In genomic region chr2:29166237-29166630, GRCh38 we compare ENCODE assay signal across 18 cellular contexts. TPM values are rescaled to one million over a fixed set of nuclear protein-coding genes. Genes with fewer than 3 reads are reported as not detected.
DNase-seq lines count a peak whose midpoint lies in the region; ATAC-seq and TF ChIP-seq lines count a peak whose summit lies in the region.
"Had no signal": no experiment of that assay in that cellular context is flagged by ENCODE, and none has a peak within 500 bp of the region (broad histone marks: within the 10 kb centered on the region; RNA-seq: fewer than 3 reads in every experiment).

No MANE protein-coding gene starts in this region.

- TF ChIP-seq CTCF in 22Rv1 (IDR thresholded peaks at IDR 0.05) (no peak), HEK293 (tag by site-specific recombination; IDR thresholded peaks at IDR 0.05) (no peak), chondrocyte (IDR thresholded peaks at IDR 0.05) (no peak)

- H3K9me3 Mint-ChIP-seq in chondrocyte (ENCODE audit: low read depth) (peaks cover 3% of the 10 kb centered on the region), immature natural killer cell (no peaks in the 10 kb centered on the region)
- H3K9me3 Mint-ChIP-seq: activated CD8-positive, alpha-beta T cell treated with anti-CD3 and anti-CD28 coated beads for 36 hours; activated naive CD8-positive, alpha-beta T cell treated with anti-CD3 and anti-CD28 coated beads, Interleukin-2, amount 10 ng/mL, durations not matched to agents 7 days and 5 days; activated T-cell treated with anti-CD3 and anti-CD28 coated beads, Interleukin-2, amount 50 U/mL, for 4 hours; neural progenitor cell; stimulated activated naive CD8-positive, alpha-beta T cell treated with anti-CD3 and anti-CD28 coated beads, Interleukin-15, amount 100 ng/mL, for 72 hours had no signal

- no peaks in the 10 kb centered on the region for H3K27me3 ChIP-seq in mesendoderm (ENCODE audit: insufficient read depth, low read length, poor library complexity)
- H3K27me3 ChIP-seq: neural progenitor cell, right lobe of liver had no signal

- peak overlapping the region; percentile 37 for H3K27ac Mint-ChIP-seq in chondrocyte (ENCODE audit: unreplicated experiment)
- peak overlapping the region in 4 of 6 donors; percentile 2 to 23 (median 18) for H3K27ac Mint-ChIP-seq in immature natural killer cell
- H3K27ac Mint-ChIP-seq: activated CD8-positive, alpha-beta T cell treated with anti-CD3 and anti-CD28 coated beads for 36 hours; neural progenitor cell; stimulated activated naive CD8-positive, alpha-beta T cell treated with anti-CD3 and anti-CD28 coated beads, Interleukin-15, amount 100 ng/mL, for 72 hours had no signal

- no peak overlapping the region for H3K4ac ChIP-seq in mesendoderm (ENCODE audit: low read depth, low read length)

- H3K4me3 Mint-ChIP-seq in chondrocyte (ENCODE audit: unreplicated experiment) (no peak overlapping the region), immature natural killer cell (no peak overlapping the region)
- H3K4me3 Mint-ChIP-seq: activated CD8-positive, alpha-beta T cell treated with anti-CD3 and anti-CD28 coated beads for 36 hours; activated naive CD8-positive, alpha-beta T cell treated with anti-CD3 and anti-CD28 coated beads, Interleukin-2, amount 10 ng/mL, durations not matched to agents 7 days and 5 days; activated T-cell treated with anti-CD3 and anti-CD28 coated beads, Interleukin-2, amount 50 U/mL, for 4 hours; neural progenitor cell; stimulated activated naive CD8-positive, alpha-beta T cell treated with anti-CD3 and anti-CD28 coated beads, Interleukin-15, amount 100 ng/mL, for 72 hours had no signal

- no peak overlapping the region for H3K9ac ChIP-seq in mesendoderm (ENCODE audit: low read length)
- H3K9ac ChIP-seq: neural progenitor cell had no signal

- H4K5ac ChIP-seq in mesendoderm (ENCODE audit: low read length) = no peak overlapping the region

- no peak overlapping the region for H2AK5ac ChIP-seq in mesendoderm (ENCODE audit: low read length)

- no peaks in the 10 kb centered on the region for H3K79me2 ChIP-seq in mesendoderm (ENCODE audit: control insufficient read depth, insufficient read depth, low read length)

- DNase-seq in chondrocyte (ENCODE audit: low spot score) = no peak
- DNase-seq in immature natural killer cell = no peak
- no peak for DNase-seq in mesendoderm
- DNase-seq in T-helper 9 cell = no peak
- DNase-seq in RKO (ENCODE audit: low spot score) = no peak
- DNase-seq: activated CD8-positive, alpha-beta T cell treated with anti-CD3 and anti-CD28 coated beads for 36 hours; activated naive CD8-positive, alpha-beta T cell treated with anti-CD3 and anti-CD28 coated beads, Interleukin-2, amount 10 ng/mL, durations not matched to agents 7 days and 5 days; activated T-cell treated with anti-CD3 and anti-CD28 coated beads, Interleukin-2, amount 50 U/mL, for 4 hours; effector memory CD4-positive, alpha-beta T cell; head of caudate nucleus; NCI-H1694; NK-92 treated with Interleukin-12 subunit alpha and Interleukin-12 subunit beta, amount 100 ng/mL, for 24 hours; right lobe of liver; stimulated activated naive CD8-positive, alpha-beta T cell treated with anti-CD3 and anti-CD28 coated beads, Interleukin-15, amount 100 ng/mL, for 72 hours had no signal

- H3K36me3 Mint-ChIP-seq in chondrocyte (ENCODE audit: low read depth) (peaks cover 16% of the 10 kb centered on the region), immature natural killer cell (peaks cover 24 to 33% (median 30%) of the 10 kb centered on the region in 3 donors)
- H3K36me3 Mint-ChIP-seq: neural progenitor cell had no signal

- H2BK120ac ChIP-seq in mesendoderm (ENCODE audit: low read depth, low read length) = no peak overlapping the region

- H3K4me3 ChIP-seq in HEK293 (ENCODE audit: low read depth, low read length) (no peak overlapping the region), mesendoderm (ENCODE audit: low read length) (no peak overlapping the region)
- H3K4me3 ChIP-seq: neural progenitor cell, right lobe of liver had no signal

- ATAC-seq in GM21390 (IDR thresholded peaks at IDR 0.05; ENCODE audit: unreplicated experiment) = no peak
- ATAC-seq: activated CD8-positive, alpha-beta T cell treated with anti-CD3 and anti-CD28 coated beads for 36 hours; activated T-cell treated with anti-CD3 and anti-CD28 coated beads, Interleukin-2, amount 50 U/mL, for 4 hours; stimulated activated naive CD8-positive, alpha-beta T cell treated with anti-CD3 and anti-CD28 coated beads, Interleukin-15, amount 100 ng/mL, for 72 hours had no signal

- no peak overlapping the region for H2BK15ac ChIP-seq in mesendoderm (replicated peaks; ENCODE audit: low read depth)

- no peaks in the 10 kb centered on the region for H3K79me1 ChIP-seq in mesendoderm (ENCODE audit: low read length)

- no peak overlapping the region for H4K8ac ChIP-seq in mesendoderm (ENCODE audit: low read depth, low read length)

- no peaks in the 10 kb centered on the region for H3K9me3 ChIP-seq in HEK293 (ENCODE audit: control insufficient read depth, insufficient read depth, low read depth, low read length)

- H3K27me3 Mint-ChIP-seq in chondrocyte (ENCODE audit: low read depth) = no peaks in the 10 kb centered on the region
- no peaks in the 10 kb centered on the region for H3K27me3 Mint-ChIP-seq in immature natural killer cell (ENCODE audit: low read depth in 3 of 3)
- H3K27me3 Mint-ChIP-seq: activated CD8-positive, alpha-beta T cell treated with anti-CD3 and anti-CD28 coated beads for 36 hours; activated naive CD8-positive, alpha-beta T cell treated with anti-CD3 and anti-CD28 coated beads, Interleukin-2, amount 10 ng/mL, durations not matched to agents 7 days and 5 days; stimulated activated naive CD8-positive, alpha-beta T cell treated with anti-CD3 and anti-CD28 coated beads, Interleukin-15, amount 100 ng/mL, for 72 hours had no signal

- H3K36me3 ChIP-seq in HEK293 (ENCODE audit: control insufficient read depth in 2 of 2, insufficient read depth in 1 of 2, low read length in 2 of 2) (peaks cover 8% of the 10 kb centered on the region in 2 experiments), mesendoderm (ENCODE audit: control insufficient read depth, insufficient read depth, low read length) (no peaks in the 10 kb centered on the region)
- H3K36me3 ChIP-seq: neural progenitor cell, right lobe of liver had no signal

- POLR2A ChIA-PET in HEK293 (lab: Yijun Ruan, JAX) = no interaction called here

- peak overlapping the region; percentile 69 for H3K27ac ChIP-seq in 22Rv1
- H3K27ac ChIP-seq in HEK293 (ENCODE audit: extremely low read depth, low read depth, low read length) = no peak overlapping the region
- H3K27ac ChIP-seq in mesendoderm (ENCODE audit: low read depth, low read length) = no peak overlapping the region
- H3K27ac ChIP-seq: neural progenitor cell, right lobe of liver had no signal

- CTCF ChIA-PET in HEK293 (lab: Yijun Ruan, JAX) = no interaction called here

- peaks cover 15% of the 10 kb centered on the region for H3K4me1 Mint-ChIP-seq in chondrocyte (ENCODE audit: low read depth)
- peaks cover 0 to 8% of the 10 kb centered on the region in 2 donors for H3K4me1 Mint-ChIP-seq in immature natural killer cell
- H3K4me1 Mint-ChIP-seq: neural progenitor cell; stimulated activated naive CD8-positive, alpha-beta T cell treated with anti-CD3 and anti-CD28 coated beads, Interleukin-15, amount 100 ng/mL, for 72 hours had no signal

- no peak overlapping the region for H3K18ac ChIP-seq in mesendoderm (ENCODE audit: low read length)

- H3K56ac ChIP-seq in mesendoderm (ENCODE audit: low read length) = no peak overlapping the region

- H3K23ac ChIP-seq in mesendoderm (ENCODE audit: low read length) = no peak overlapping the region

- no peak overlapping the region for H3K4me2 ChIP-seq in mesendoderm (ENCODE audit: low read length)
- H3K4me2 ChIP-seq: neural progenitor cell had no signal

- WGBS in mesendoderm (ENCODE audit: extremely low coverage, insufficient coverage, low lambda C conversion rate) = no CpG with 5 or more reads among the region's 1 CpG

- H3K4me1 ChIP-seq in HEK293 (ENCODE audit: control insufficient read depth, insufficient read depth, low read length) = peaks cover 8% of the 10 kb centered on the region; the same call in 1 of the 2 replicates
- H3K4me1 ChIP-seq in mesendoderm (ENCODE audit: control insufficient read depth, low read depth, low read length) = no peaks in the 10 kb centered on the region

- H2BK5ac ChIP-seq in mesendoderm (ENCODE audit: low read length) = no peak overlapping the region

TF ChIP-seq in HEK293, 187 proteins besides CTCF, POLR2A, EP300 and RAD21:
- TF ChIP-seq ZSCAN4 (tag by site-specific recombination; IDR thresholded peaks at IDR 0.05) (peak; percentile 35; the same call in 1 of the 2 replicates), ZNF544 (tag by site-specific recombination; IDR thresholded peaks at IDR 0.05) (no peak), ZNF239 (tag by site-specific recombination; IDR thresholded peaks at IDR 0.05) (no peak), ZNF843 (tag by site-specific recombination; IDR thresholded peaks at IDR 0.05) (no peak)
- TF ChIP-seq, protein P1, sequence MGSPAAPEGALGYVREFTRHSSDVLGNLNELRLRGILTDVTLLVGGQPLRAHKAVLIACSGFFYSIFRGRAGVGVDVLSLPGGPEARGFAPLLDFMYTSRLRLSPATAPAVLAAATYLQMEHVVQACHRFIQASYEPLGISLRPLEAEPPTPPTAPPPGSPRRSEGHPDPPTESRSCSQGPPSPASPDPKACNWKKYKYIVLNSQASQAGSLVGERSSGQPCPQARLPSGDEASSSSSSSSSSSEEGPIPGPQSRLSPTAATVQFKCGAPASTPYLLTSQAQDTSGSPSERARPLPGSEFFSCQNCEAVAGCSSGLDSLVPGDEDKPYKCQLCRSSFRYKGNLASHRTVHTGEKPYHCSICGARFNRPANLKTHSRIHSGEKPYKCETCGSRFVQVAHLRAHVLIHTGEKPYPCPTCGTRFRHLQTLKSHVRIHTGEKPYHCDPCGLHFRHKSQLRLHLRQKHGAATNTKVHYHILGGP (tag by site-specific recombination; IDR thresholded peaks at IDR 0.05) = 0 out of 2 replicates have a peak, but pooled peaks have one; percentile 38

RNA-seq across cellular contexts. Expression of gene CLIP4, which starts 51.0 kb away (rescaled TPM):
- 27.7 to 35.6 TPM (median 30.1 TPM) in 3 replicates for total RNA-seq in chondrocyte
- 10 to 100 TPM; 20.4 to 32.7 (median 20.5) TPM for polyA plus RNA-seq in immature natural killer cell
- polyA plus RNA-seq in mesendoderm (2013, experiment 1 of 2) = 0.27 TPM
- 0.29 TPM for polyA plus RNA-seq in mesendoderm (2013, experiment 2 of 2)
